In genomic region chr7:149654588-149654987, GRCh38 we compare ENCODE assay signal across 8 cellular contexts.
"Had no signal": no experiment of that assay in that cellular context is flagged by ENCODE, and none has a peak within 500 bp of the region (broad histone marks: within the 10 kb centered on the region; RNA-seq: fewer than 3 reads in every experiment).

No MANE protein-coding gene starts in this region.

- DNase-seq: IMR-90, KBM-7, KG1 had no signal

- H3K4me2 ChIP-seq: KMS-11 had no signal

- H3K4me1 Mint-ChIP-seq: IgD-negative memory B cell had no signal

- H3K27ac Mint-ChIP-seq: IgD-negative memory B cell had no signal

- H3K27ac ChIP-seq: HL-60, KMS-11 had no signal

- H3K4me3 Mint-ChIP-seq: IgD-negative memory B cell had no signal

- H3K36me3 Mint-ChIP-seq: IgD-negative memory B cell had no signal

- H3K9ac ChIP-seq: KMS-11 had no signal

- FAIRE-seq: HepG2, HTR-8/SVneo had no signal

- ATAC-seq: HepG2 had no signal
